Comparison of ENCODE assay signal across 11 cellular contexts in the genomic region with DNA sequence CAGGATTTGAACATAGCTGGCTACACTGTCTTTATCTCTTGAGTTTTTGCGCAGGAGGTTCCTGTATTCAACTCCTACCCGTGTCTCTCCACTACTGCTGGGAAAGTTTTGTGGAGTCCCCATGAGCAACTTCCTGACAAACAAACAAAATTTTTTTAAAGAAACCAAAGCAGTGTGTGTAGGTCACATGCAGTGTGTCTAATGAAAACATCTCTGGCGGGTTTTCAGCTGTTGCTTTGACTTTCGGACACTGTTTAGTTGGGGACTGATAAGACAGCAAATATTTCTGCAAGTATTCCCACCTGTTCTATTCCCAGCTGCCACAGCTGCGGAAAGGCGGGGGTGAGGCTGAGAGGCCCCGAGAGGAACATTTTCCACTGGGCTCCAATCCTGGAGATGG. TPM values are rescaled to one million over a fixed set of nuclear protein-coding genes. Genes with fewer than 3 reads are reported as not detected.
DNase-seq lines count a peak whose midpoint lies in the region; ATAC-seq and TF ChIP-seq lines count a peak whose summit lies in the region.
"Had no signal": no experiment of that assay in that cellular context is flagged by ENCODE, and none has a peak within 500 bp of the region (broad histone marks: within the 10 kb centered on the region; RNA-seq: fewer than 3 reads in every experiment).

No MANE protein-coding gene starts in this region.

- no peak overlapping the region for H3K27ac Mint-ChIP-seq in CD14-positive monocyte
- H3K27ac Mint-ChIP-seq in brain: peak overlapping the region in 2 of 5 experiments; percentile 75 to 76
- H3K27ac Mint-ChIP-seq in mesothelial cell of epicardium: no peak overlapping the region
- H3K27ac Mint-ChIP-seq in endothelial cell (ENCODE audit: unreplicated experiment): no peak overlapping the region

- H3K27me3 Mint-ChIP-seq in CD14-positive monocyte (ENCODE audit: low read depth in 3 of 3): peaks cover 8 to 31% (median 22%) of the 10 kb centered on the region in 3 donors
- H3K27me3 Mint-ChIP-seq in brain: peaks cover 35% of the 10 kb centered on the region
- H3K27me3 Mint-ChIP-seq in mesothelial cell of epicardium (ENCODE audit: low read depth): peaks cover 19% of the 10 kb centered on the region
- H3K27me3 Mint-ChIP-seq in endothelial cell (ENCODE audit: unreplicated experiment): peaks cover 7% of the 10 kb centered on the region

- no peak for ATAC-seq in GM21515 (IDR thresholded peaks at IDR 0.05; ENCODE audit: unreplicated experiment)
- ATAC-seq: stimulated activated naive CD8-positive, alpha-beta T cell treated with anti-CD3 and anti-CD28 coated beads, Interleukin-15, Interleukin-2, amounts not matched to agents 100 U/mL and 50 U/mL, for 24 hours had no signal

- TF ChIP-seq CTCF in CD14-positive monocyte (IDR thresholded peaks at IDR 0.05) (no peak), brain (conservative IDR thresholded peaks at IDR 0.05) (no peak), mesothelial cell of epicardium (IDR thresholded peaks at IDR 0.05; ENCODE audit: unreplicated experiment) (no peak), endothelial cell (IDR thresholded peaks at IDR 0.05; ENCODE audit: unreplicated experiment) (no peak)

- intact Hi-C loops in CD14-positive monocyte (cut with micrococcal nuclease): no loop called here

- DNase-seq in CD14-positive monocyte (ENCODE audit: low spot score) (peak; percentile 1), KBM-7 (peak; percentile 14), mesothelial cell of epicardium (ENCODE audit: low spot score in 2 of 2, unreplicated experiment in 2 of 2) (peak in 1 of 2 experiments; percentile 16), NOMO-1 treated with DMSO at 0.1 percent for 48 hours (lab: John Stamatoyannopoulos, UW; ENCODE audit: unreplicated experiment) (no peak), superior temporal gyrus (ENCODE audit: extremely low spot score) (no peak), endothelial cell (ENCODE audit: low spot score) (no peak)
- DNase-seq: activated T-cell treated with anti-CD3 and anti-CD28 coated beads, Interleukin-2, amount 50 U/mL, for 1 hour; NCI-H2081 treated with DMSO at 0.1 percent for 48 hours; stimulated activated naive CD8-positive, alpha-beta T cell treated with anti-CD3 and anti-CD28 coated beads, Interleukin-15, Interleukin-2, amounts not matched to agents 100 U/mL and 50 U/mL, for 24 hours had no signal

- H3K36me3 Mint-ChIP-seq in CD14-positive monocyte: peaks cover 7% of the 10 kb centered on the region in 2 donors
- peaks cover 10% of the 10 kb centered on the region for H3K36me3 Mint-ChIP-seq in brain
- H3K36me3 Mint-ChIP-seq in mesothelial cell of epicardium: peaks cover 1% of the 10 kb centered on the region
- H3K36me3 Mint-ChIP-seq in endothelial cell (ENCODE audit: low read depth, unreplicated experiment): peaks cover 6% of the 10 kb centered on the region

- peaks cover 0 to 2% (median 0%) of the 10 kb centered on the region in 7 donors for H3K9me3 Mint-ChIP-seq in CD14-positive monocyte
- peaks cover 0 to 5% (median 0%) of the 10 kb centered on the region in 5 experiments for H3K9me3 Mint-ChIP-seq in brain
- peaks cover 4% of the 10 kb centered on the region for H3K9me3 Mint-ChIP-seq in mesothelial cell of epicardium
- H3K9me3 Mint-ChIP-seq in endothelial cell (ENCODE audit: unreplicated experiment): no peaks in the 10 kb centered on the region

- H3K4me3 Mint-ChIP-seq in CD14-positive monocyte: no peak overlapping the region
- H3K4me3 Mint-ChIP-seq in brain: peak overlapping the region in 4 of 5 experiments; percentile 74 to 94 (median 86)
- H3K4me3 Mint-ChIP-seq in mesothelial cell of epicardium: peak overlapping the region; percentile 79
- no peak overlapping the region for H3K4me3 Mint-ChIP-seq in endothelial cell (ENCODE audit: unreplicated experiment)

- H3K4me1 Mint-ChIP-seq in CD14-positive monocyte (peaks cover 18% of the 10 kb centered on the region), brain (peaks cover 44% of the 10 kb centered on the region), mesothelial cell of epicardium (peaks cover 16% of the 10 kb centered on the region), endothelial cell (ENCODE audit: unreplicated experiment) (peaks cover 29% of the 10 kb centered on the region)

- in situ Hi-C loops in KBM-7 (cut with MboI; ENCODE audit: low pct_unique_long_range_greater_than_20kb, low sequenced_read_pairs): no loop called here

RNA-seq across cellular contexts. Expression of gene PSEN2, which starts 2.0 kb away (rescaled TPM):
- polyA plus RNA-seq in CD14-positive monocyte (10 to 100 TPM; 11.4 to 11.8 TPM), brain (ENCODE audit: insufficient read depth, low read depth, low replicate concordance) (12.1 TPM)
- total RNA-seq in mesothelial cell of epicardium (12.4 to 14.0 TPM (median 13.4 TPM) in 3 replicates), endothelial cell (ENCODE audit: unreplicated experiment) (19.8 TPM)

Comparison
In these comparisons a context has a peak if more than half of its experiments do, and no peak if none do; other contexts are left out.
1. DNase-seq: peak in CD14-positive monocyte (single experiment) and KBM-7 (single experiment); none in NOMO-1 treated with DMSO at 0.1 percent for 48 hours (single experiment), superior temporal gyrus (single experiment) and endothelial cell (single experiment).
2. H3K4me3 Mint-ChIP-seq: peak in brain (4 of 5) and mesothelial cell of epicardium (single experiment); none in CD14-positive monocyte (0 of 2) and endothelial cell (single experiment).